Comparison of ENCODE assay signal across 32 cellular contexts in the genomic region with DNA sequence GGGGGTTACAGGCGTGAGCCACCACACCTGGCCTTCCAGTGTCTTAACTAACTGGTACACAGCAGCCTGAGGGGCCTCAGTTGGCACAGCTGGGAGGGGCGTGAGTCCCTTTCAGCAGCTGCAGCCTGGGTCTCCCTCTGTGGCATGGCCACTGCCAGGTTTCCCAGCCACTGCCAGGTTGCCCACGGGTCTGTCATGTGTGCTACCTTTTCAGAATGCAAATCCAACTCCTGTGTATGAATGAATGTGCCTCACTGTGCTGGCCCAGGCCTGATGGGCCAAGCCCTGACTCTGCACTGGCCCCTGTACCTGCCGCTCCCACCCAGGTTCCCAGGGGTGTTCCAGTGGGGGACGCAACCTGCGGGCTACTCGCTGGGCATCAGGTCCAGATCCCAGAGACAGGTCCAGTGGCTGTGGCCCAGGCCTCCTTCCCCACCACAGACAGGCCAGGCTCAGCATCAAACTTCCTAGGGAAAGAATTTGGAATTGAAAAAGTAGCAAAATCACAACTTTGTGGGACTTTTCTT. TPM values are rescaled to one million over a fixed set of nuclear protein-coding genes. Genes with fewer than 3 reads are reported as not detected.
"Had no signal": no experiment of that assay in that cellular context is flagged by ENCODE, and none has a peak within 500 bp of the region (broad histone marks: within the 10 kb centered on the region; RNA-seq: fewer than 3 reads in every experiment).

No MANE protein-coding gene starts in this region.

- H3K4me1 ChIP-seq: gastrocnemius medialis had no signal

- H3K4me3 ChIP-seq: adrenal gland, body of pancreas, esophagus muscularis mucosa, gastrocnemius medialis, heart left ventricle had no signal

- ATAC-seq: activated naive CD8-positive, alpha-beta T cell treated with anti-CD3 and anti-CD28 coated beads, Interleukin-2, amount 50 U/mL, for 24 hours; activated T-cell treated with anti-CD3 and anti-CD28 coated beads, Interleukin-2, amount 50 U/mL, for 72 hours; body of pancreas; effector memory CD8-positive, alpha-beta T cell; foreskin keratinocyte; gastrocnemius medialis had no signal

- H3K27ac Mint-ChIP-seq: activated naive CD4-positive, alpha-beta T cell treated with anti-CD3 and anti-CD28 coated beads for 36 hours; activated naive CD4-positive, alpha-beta T cell treated with anti-CD3 and anti-CD28 coated beads, Interleukin-2, amount 50 U/mL, for 24 hours; activated naive CD8-positive, alpha-beta T cell treated with anti-CD3 and anti-CD28 coated beads for 36 hours; activated T-cell treated with anti-CD3 and anti-CD28 coated beads, Interleukin-2, amount 50 U/mL, for 24 hours; activated T-cell treated with anti-CD3 and anti-CD28 coated beads, Interleukin-2, amount 50 U/mL, for 72 hours had no signal

- H3K9me3 ChIP-seq: adrenal gland, body of pancreas, esophagus muscularis mucosa, gastrocnemius medialis had no signal

- FAIRE-seq: colon had no signal

- H3K9me3 Mint-ChIP-seq: activated naive CD4-positive, alpha-beta T cell treated with anti-CD3 and anti-CD28 coated beads for 36 hours; activated naive CD8-positive, alpha-beta T cell treated with anti-CD3 and anti-CD28 coated beads for 36 hours; activated naive CD8-positive, alpha-beta T cell treated with anti-CD3 and anti-CD28 coated beads, Interleukin-2, amount 50 U/mL, for 24 hours had no signal

- H3K4me3 Mint-ChIP-seq: activated naive CD4-positive, alpha-beta T cell treated with anti-CD3 and anti-CD28 coated beads for 36 hours; activated naive CD4-positive, alpha-beta T cell treated with anti-CD3 and anti-CD28 coated beads, Interleukin-2, amount 50 U/mL, for 24 hours; activated naive CD8-positive, alpha-beta T cell treated with anti-CD3 and anti-CD28 coated beads for 36 hours; activated naive CD8-positive, alpha-beta T cell treated with anti-CD3 and anti-CD28 coated beads, Interleukin-2, amount 50 U/mL, for 24 hours; activated T-cell treated with anti-CD3 and anti-CD28 coated beads, Interleukin-2, amount 50 U/mL, for 24 hours; activated T-cell treated with anti-CD3 and anti-CD28 coated beads, Interleukin-2, amount 50 U/mL, for 72 hours; effector memory CD8-positive, alpha-beta T cell had no signal

- DNase-seq: activated CD4-positive, alpha-beta T cell treated with anti-CD3 and anti-CD28 coated beads for 4 hours; activated CD4-positive, alpha-beta T cell treated with anti-CD3 and anti-CD28 coated beads, Interleukin-2, amount 50 U/mL, for 1 hour; activated CD4-positive, alpha-beta T cell treated with anti-CD3 and anti-CD28 coated beads, Interleukin-2, amount 50 U/mL, for 48 hours; activated CD4-positive, CD25-positive, alpha-beta regulatory T cell; activated CD4-positive, CD25-positive, alpha-beta regulatory T cell treated with anti-CD3 and anti-CD28 coated beads, Interleukin-2, amount 50 U/mL, for 72 hours; activated CD8-positive, alpha-beta memory T cell treated with anti-CD3 and anti-CD28 coated beads, Interleukin-2, amount 50 U/mL, for 48 hours; activated naive CD4-positive, alpha-beta T cell treated with anti-CD3 and anti-CD28 coated beads for 36 hours; activated naive CD8-positive, alpha-beta T cell treated with anti-CD3 and anti-CD28 coated beads for 36 hours; activated naive CD8-positive, alpha-beta T cell treated with anti-CD3 and anti-CD28 coated beads, Interleukin-2, amount 50 U/mL, for 24 hours; activated T-cell treated with anti-CD3 and anti-CD28 coated beads for 4 hours; activated T-cell treated with anti-CD3 and anti-CD28 coated beads, Interleukin-2, amount 50 U/mL, for 24 hours; activated T-cell treated with anti-CD3 and anti-CD28 coated beads, Interleukin-2, amount 50 U/mL, for 72 hours; adrenal gland; amygdala; aorta; body of pancreas; caudate nucleus; cortex of kidney; dermis blood vessel endothelial cell; effector CD4-positive, alpha-beta T cell; effector memory CD8-positive, alpha-beta T cell; erythroblast; foreskin keratinocyte; gastrocnemius medialis; glutamatergic neuron; heart left ventricle; T-helper 1 cell; T-helper 2 cell had no signal

- H3K27me3 Mint-ChIP-seq: activated naive CD4-positive, alpha-beta T cell treated with anti-CD3 and anti-CD28 coated beads, Interleukin-2, amount 50 U/mL, for 24 hours; activated naive CD8-positive, alpha-beta T cell treated with anti-CD3 and anti-CD28 coated beads for 36 hours; activated naive CD8-positive, alpha-beta T cell treated with anti-CD3 and anti-CD28 coated beads, Interleukin-2, amount 50 U/mL, for 24 hours; activated T-cell treated with anti-CD3 and anti-CD28 coated beads, Interleukin-2, amount 50 U/mL, for 24 hours; effector memory CD8-positive, alpha-beta T cell had no signal

- H3K27me3 ChIP-seq: adrenal gland, body of pancreas, esophagus muscularis mucosa, foreskin keratinocyte, gastrocnemius medialis, heart left ventricle had no signal

- H3K27ac ChIP-seq: adrenal gland, body of pancreas, esophagus muscularis mucosa, foreskin keratinocyte, gastrocnemius medialis, heart left ventricle had no signal

RNA-seq across cellular contexts. Expression of gene FSD2, which starts 29.6 kb away (rescaled TPM):
- total RNA-seq: activated naive CD4-positive, alpha-beta T cell treated with anti-CD3 and anti-CD28 coated beads for 36 hours; activated naive CD8-positive, alpha-beta T cell treated with anti-CD3 and anti-CD28 coated beads for 36 hours; activated T-cell treated with anti-CD3 and anti-CD28 coated beads, Interleukin-2, amount 50 U/mL, for 72 hours; adrenal gland; aorta; chondrocyte; dermis blood vessel endothelial cell; esophagus muscularis mucosa; foreskin keratinocyte had no signal
- polyA plus RNA-seq: foreskin keratinocyte had no signal
